ENCODE assay signal across 8 cellular contexts in the genomic region with DNA sequence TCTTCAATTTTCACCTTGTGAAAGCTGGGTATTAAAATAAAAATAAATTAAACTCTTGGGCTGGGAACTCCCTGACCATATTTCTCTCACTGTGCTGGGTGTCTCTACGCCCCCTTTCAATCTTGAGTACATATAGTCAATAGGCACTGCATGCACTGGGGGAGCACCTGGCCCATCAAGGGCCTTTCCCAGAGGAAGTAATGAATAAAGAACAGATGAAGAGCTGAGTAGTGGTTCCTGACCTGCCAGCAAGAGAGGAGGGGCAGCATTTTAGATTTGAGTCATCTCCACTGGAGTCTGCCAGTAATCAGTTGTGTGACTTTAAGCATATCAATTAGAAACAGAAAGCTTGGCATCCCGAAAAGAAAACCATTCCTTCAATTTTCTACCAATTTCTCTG. TPM values are rescaled to one million over a fixed set of nuclear protein-coding genes. Genes with fewer than 3 reads are reported as not detected.
DNase-seq lines count a peak whose midpoint lies in the region; ATAC-seq, FAIRE-seq and TF ChIP-seq lines count a peak whose summit lies in the region.

No MANE protein-coding gene starts in this region.

- peak; percentile 66 for ATAC-seq in GM21515 (IDR thresholded peaks at IDR 0.05; ENCODE audit: unreplicated experiment)

- peak overlapping the region; percentile 30 for H3K4me3 ChIP-seq in HUES48 (ENCODE audit: low read depth, low read length)
- H3K4me3 ChIP-seq in fibroblast of mammary gland (ENCODE audit: control insufficient read depth, low read depth, low read length), result no peak overlapping the region
- peak overlapping the region in 1 of 59 donors; percentile 8 for H3K4me3 ChIP-seq in dorsolateral prefrontal cortex

- peak; percentile 44 for DNase-seq in GM12892 (ENCODE audit: insufficient read length)
- peak; percentile 57 for DNase-seq in fibroblast of mammary gland (ENCODE audit: low read depth)
- DNase-seq in dorsolateral prefrontal cortex, result no peak
- no peak for DNase-seq in RPMI8226
- DNase-seq in SKM-1 treated with dmso at 0.1 percent for 144 hours (lab: John Stamatoyannopoulos, UW; ENCODE audit: unreplicated experiment), result no peak
- DNase-seq in cortex of kidney (lab: John Stamatoyannopoulos, UW), result no peak

- TF ChIP-seq POLR2A in GM12892 (IDR thresholded peaks at IDR 0.05; ENCODE audit: low read depth, low read length), result no peak; the same call in 1 of the 2 replicates

- intact Hi-C loops in dorsolateral prefrontal cortex (cut with DNase I), result no loop called here

- TF ChIP-seq CTCF in fibroblast of mammary gland (conservative IDR thresholded peaks at IDR 0.05; ENCODE audit: control insufficient read depth, insufficient read depth, low read depth, low read length) (no peak), dorsolateral prefrontal cortex (IDR thresholded peaks at IDR 0.05 in 54 of 56, conservative IDR thresholded peaks at IDR 0.05 in 2 of 56; ENCODE audit: low read depth in 1 of 56, partially characterized antibody in 56 of 56) (no peak)

- no peaks in the 10 kb centered on the region for H3K9me3 ChIP-seq in HUES48 (ENCODE audit: control insufficient read depth, insufficient read depth, low read length)

- peaks cover 3% of the 10 kb centered on the region; the same call in 1 of the 2 replicates for H3K36me3 ChIP-seq in HUES48 (ENCODE audit: control insufficient read depth, insufficient read depth, low read length)

- H3K27ac ChIP-seq in HUES48 (ENCODE audit: low read depth, low read length) (peak overlapping the region; percentile 92), dorsolateral prefrontal cortex (no peak overlapping the region)

- H3K4me1 ChIP-seq in HUES48 (ENCODE audit: control insufficient read depth, insufficient read depth, low read length), result peaks cover 39% of the 10 kb centered on the region

- no peaks in the 10 kb centered on the region for H3K27me3 ChIP-seq in HUES48 (ENCODE audit: control insufficient read depth, insufficient read depth, low read length)
- no peaks in the 10 kb centered on the region for H3K27me3 ChIP-seq in dorsolateral prefrontal cortex

- no peak overlapping the region for H3K9ac ChIP-seq in HUES48 (ENCODE audit: low read depth, low read length)

- FAIRE-seq in GM12892 (lab: Jason Lieb, UNC), result peak; percentile 90

RNA-seq across cellular contexts. Expression of a gene that starts 6.2 kb away (rescaled TPM):
- 74.3 TPM for polyA plus RNA-seq in GM12892 (2012; ENCODE audit: missing spikeins)
- total RNA-seq in dorsolateral prefrontal cortex, result 100 to 1,000 TPM in 8 of 120 experiments, 10 to 100 TPM in 112; 42.9 to 115 (median 74.5) TPM

RNA-seq across cellular contexts. Expression of a gene that starts 46.4 kb away (rescaled TPM):
- polyA plus RNA-seq in GM12892 (2012; ENCODE audit: missing spikeins), result 25.3 TPM
- total RNA-seq in dorsolateral prefrontal cortex, result 10 to 100 TPM in 112 of 120 experiments, 1 to 10 TPM in 8; 5.7 to 27.0 (median 15.7) TPM

Comparison
In these comparisons a context has a peak if more than half of its experiments do, and no peak if none do; other contexts are left out.
1. DNase-seq: peak in GM12892 (single experiment) and fibroblast of mammary gland (single experiment); none in dorsolateral prefrontal cortex (0 of 10), RPMI8226 (single experiment), SKM-1 treated with dmso at 0.1 percent for 144 hours (single experiment) and cortex of kidney (single experiment).